Comparison of ENCODE assay signal across 14 cellular contexts in the genomic region with DNA sequence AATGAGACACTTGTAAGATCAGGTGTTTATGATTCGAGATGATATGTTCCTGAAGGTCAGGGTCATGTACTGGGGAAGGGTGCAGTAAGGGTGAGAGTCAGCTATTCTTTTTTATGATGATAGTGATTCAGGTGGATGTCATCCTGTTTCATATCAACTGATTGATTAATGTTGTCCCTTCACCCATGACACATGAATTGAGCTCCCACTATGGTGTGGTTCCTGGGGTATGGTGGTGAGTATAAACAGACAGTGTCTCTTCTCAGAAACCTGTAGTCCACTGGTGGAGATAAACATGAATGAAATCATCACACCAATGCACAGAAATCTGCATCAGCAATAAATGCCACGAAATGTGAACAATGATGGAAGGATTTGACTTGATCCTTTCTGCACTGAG. TPM values are rescaled to one million over a fixed set of nuclear protein-coding genes. Genes with fewer than 3 reads are reported as not detected.
A peak's percentile ranks its signal among the peaks of the same experiment; 100 is the strongest.
DNase-seq lines count a peak whose midpoint lies in the region; ATAC-seq and FAIRE-seq lines count a peak whose summit lies in the region.
"Had no signal": no experiment of that assay in that cellular context is flagged by ENCODE, and none has a peak within 500 bp of the region (broad histone marks: within the 10 kb centered on the region; RNA-seq: fewer than 3 reads in every experiment).

No MANE protein-coding gene starts in this region.

- H3K9me3 ChIP-seq in T-helper 17 cell (ENCODE audit: control insufficient read depth, low read length, poor library complexity, severe bottlenecking): no peaks in the 10 kb centered on the region

- H3K4me1 Mint-ChIP-seq in activated T-cell treated with anti-CD3 and anti-CD28 coated beads, Interleukin-2, amount 50 U/mL, for 72 hours (ENCODE audit: low read depth): peaks cover 10% of the 10 kb centered on the region
- H3K4me1 Mint-ChIP-seq in T-helper 17 cell: peaks cover 9% of the 10 kb centered on the region

- no peak overlapping the region for H3K4me3 Mint-ChIP-seq in activated T-cell treated with anti-CD3 and anti-CD28 coated beads, Interleukin-2, amount 50 U/mL, for 72 hours
- no peak overlapping the region for H3K4me3 Mint-ChIP-seq in T-helper 17 cell
- H3K4me3 Mint-ChIP-seq: CD14-positive monocyte; CD8-positive, alpha-beta T cell; GM23338 had no signal

- no peak overlapping the region for H3K27ac Mint-ChIP-seq in activated T-cell treated with anti-CD3 and anti-CD28 coated beads, Interleukin-2, amount 50 U/mL, for 72 hours
- peak overlapping the region; percentile 53 for H3K27ac Mint-ChIP-seq in T-helper 17 cell
- H3K27ac Mint-ChIP-seq: CD14-positive monocyte; CD8-positive, alpha-beta T cell; GM23338 had no signal

- peaks cover 26% of the 10 kb centered on the region for H3K27me3 Mint-ChIP-seq in activated T-cell treated with anti-CD3 and anti-CD28 coated beads, Interleukin-2, amount 50 U/mL, for 72 hours (ENCODE audit: low read depth)
- peaks cover 50% of the 10 kb centered on the region for H3K27me3 Mint-ChIP-seq in T-helper 17 cell

- no peaks in the 10 kb centered on the region for H3K9me3 Mint-ChIP-seq in activated T-cell treated with anti-CD3 and anti-CD28 coated beads, Interleukin-2, amount 50 U/mL, for 72 hours
- H3K9me3 Mint-ChIP-seq: CD14-positive monocyte; CD8-positive, alpha-beta T cell; GM23338 had no signal

- no peak for DNase-seq in activated T-cell treated with anti-CD3 and anti-CD28 coated beads, Interleukin-2, amount 50 U/mL, for 72 hours
- no peak for DNase-seq in activated T-cell treated with anti-CD3 and anti-CD28 coated beads, Interleukin-2, amount 50 U/mL, for 1 hour
- peak; percentile 14 for DNase-seq in HT1080 (ENCODE audit: low read depth)
- no peak for DNase-seq in T-helper 17 cell
- DNase-seq in urothelium cell line (ENCODE audit: low spot score): no peak
- no peak for DNase-seq in nucleus accumbens (lab: John Stamatoyannopoulos, UW)
- DNase-seq: CD8-positive, alpha-beta T cell; COR-L47; DND-41; GDM1; H7 had no signal

- H3K36me3 Mint-ChIP-seq in activated T-cell treated with anti-CD3 and anti-CD28 coated beads, Interleukin-2, amount 50 U/mL, for 72 hours (ENCODE audit: insufficient read depth in 2 of 2): no peaks in the 10 kb centered on the region
- peaks cover 3% of the 10 kb centered on the region for H3K36me3 Mint-ChIP-seq in T-helper 17 cell (ENCODE audit: low read depth)
- H3K36me3 Mint-ChIP-seq: CD14-positive monocyte; CD8-positive, alpha-beta T cell had no signal

- ATAC-seq in activated T-cell treated with anti-CD3 and anti-CD28 coated beads, Interleukin-2, amount 50 U/mL, for 72 hours (replicated peaks in 1 of 2): peak; percentile 56 to 77
- ATAC-seq in T-helper 17 cell: no peak
- ATAC-seq: CD8-positive, alpha-beta T cell; GM23338 had no signal

- peak; percentile 20 for FAIRE-seq in urothelium cell line (lab: Jason Lieb, UNC)
- FAIRE-seq: GM12892 had no signal

RNA-seq across cellular contexts. Expression of gene PAX8, which starts 37.4 kb away (rescaled TPM):
- total RNA-seq in activated T-cell treated with anti-CD3 and anti-CD28 coated beads, Interleukin-2, amount 50 U/mL, for 72 hours: 1 to 10 TPM; 3.0 to 4.3 TPM
- 5.9 and 11.3 TPM in 2 replicates for total RNA-seq in HT1080 (2014; rRNA removed; shearing (Covaris generic))
- polyA plus RNA-seq in HT1080 (2015; cell fraction: cytosol; rRNA removed): 1.4 and 1.9 TPM in 2 replicates
- polyA plus RNA-seq in HT1080 (2015; cell fraction: nucleus; rRNA removed): 3.0 and 5.7 TPM in 2 replicates
- 1 to 10 TPM in 1 of 2 donors, under 1 TPM in 1; 0.21 to 1.4 TPM for total RNA-seq in T-helper 17 cell
- total RNA-seq: H7 had no signal
